Comparison of ENCODE assay signal across 8 cellular contexts in the genomic region with DNA sequence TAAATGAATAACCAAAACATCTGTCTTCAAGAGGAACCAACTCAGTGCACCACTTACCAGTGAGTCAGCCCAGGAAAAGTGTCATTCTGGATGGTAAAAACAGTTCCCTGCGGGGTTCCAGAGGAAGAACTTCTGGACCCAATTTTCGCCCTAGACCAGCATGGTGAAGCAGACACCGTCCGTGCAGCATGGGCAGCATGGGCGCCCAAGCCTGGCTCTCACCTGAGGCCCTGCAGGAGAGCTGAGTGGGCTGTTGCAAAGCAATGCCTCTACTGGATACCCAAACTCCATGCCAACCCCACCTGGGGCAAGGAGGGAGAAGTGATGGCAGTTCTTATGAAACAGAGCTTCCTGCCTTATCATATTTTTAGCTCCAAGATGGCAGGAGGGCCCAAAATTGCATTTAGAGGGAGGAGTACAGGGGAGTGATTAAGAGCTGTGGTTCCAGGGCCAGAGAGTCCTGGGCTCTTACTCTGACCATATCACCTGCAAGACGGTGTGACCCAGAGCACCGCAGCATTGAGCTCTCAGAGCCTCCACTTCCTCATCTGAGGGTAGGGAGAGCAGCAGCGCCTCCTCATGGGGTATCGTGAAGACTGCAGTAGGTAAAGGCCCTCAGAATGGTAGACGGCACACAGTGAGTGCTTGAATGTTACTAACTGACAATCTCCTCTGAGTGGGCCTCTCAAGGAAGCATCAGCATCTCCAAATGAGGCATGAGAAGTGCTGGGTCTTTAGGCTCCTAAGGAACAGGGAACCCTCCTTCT. TPM values are rescaled to one million over a fixed set of nuclear protein-coding genes. Genes with fewer than 3 reads are reported as not detected.
DNase-seq lines count a peak whose midpoint lies in the region; ATAC-seq, FAIRE-seq and TF ChIP-seq lines count a peak whose summit lies in the region.

No MANE protein-coding gene starts in this region.

- no peaks in the 10 kb centered on the region for H4K20me1 ChIP-seq in osteoblast (ENCODE audit: insufficient read depth, low read length)

- no peak overlapping the region for H3K4me2 ChIP-seq in osteoblast (ENCODE audit: insufficient read depth, low read length)

- H3K27me3 ChIP-seq in osteoblast (ENCODE audit: insufficient read depth, low read length): no peaks in the 10 kb centered on the region

- no peaks in the 10 kb centered on the region for H3K9me3 ChIP-seq in osteoblast (ENCODE audit: low read depth, low read length)

- H3K4me1 ChIP-seq in osteoblast (ENCODE audit: insufficient read depth, low read length): no peaks in the 10 kb centered on the region

- H3K27ac ChIP-seq in osteoblast (ENCODE audit: low read depth, low read length): no peak overlapping the region

- no peak for ATAC-seq in GM18511 (IDR thresholded peaks at IDR 0.05; ENCODE audit: unreplicated experiment)

- no peak for FAIRE-seq in frontal cortex (lab: Jason Lieb, UNC)
- no peak for FAIRE-seq in GM19239 (lab: Jason Lieb, UNC)

- no peak overlapping the region for H2AFZ ChIP-seq in osteoblast (ENCODE audit: low read length)

- peak; percentile 30 to 33 for DNase-seq in SHP77 (lab: John Stamatoyannopoulos, UW)
- DNase-seq in SHP77 treated with DMSO at 0.1 percent for 48 hours (lab: John Stamatoyannopoulos, UW): no peak
- DNase-seq in T-helper 9 cell: peak; percentile 32
- peak; percentile 58 for DNase-seq in dermis blood vessel endothelial cell
- no peak for DNase-seq in osteoblast (ENCODE audit: insufficient read length, low spot score, missing footprints)
- no peak for DNase-seq in frontal cortex (ENCODE audit: low spot score in 2 of 2)
- no peak for DNase-seq in GM19239 (ENCODE audit: insufficient read length, low spot score)

- H3K4me3 ChIP-seq in osteoblast (ENCODE audit: insufficient read depth, low read length): no peak overlapping the region

- H3K79me2 ChIP-seq in osteoblast (ENCODE audit: insufficient read depth, low read length): no peaks in the 10 kb centered on the region

- peaks cover 55% of the 10 kb centered on the region for H3K36me3 ChIP-seq in osteoblast (ENCODE audit: insufficient read depth, low read length)

- peak; percentile 33 for TF ChIP-seq CTCF in osteoblast (IDR thresholded peaks at IDR 0.05; ENCODE audit: extremely low read depth, low read depth, low read length)

RNA-seq across cellular contexts. Expression of gene INPP5K, which starts 16.6 kb away (rescaled TPM):
- total RNA-seq in dermis blood vessel endothelial cell: 74.7 and 88.0 TPM in 2 replicates
- 40.4 and 51.4 TPM in 2 replicates for total RNA-seq in osteoblast
- 28.5 TPM for total RNA-seq in frontal cortex

RNA-seq across cellular contexts. Expression of gene PITPNA, which starts 29.6 kb away (rescaled TPM):
- total RNA-seq in dermis blood vessel endothelial cell (18.5 and 29.6 TPM in 2 replicates), osteoblast (19.2 and 21.5 TPM in 2 replicates), frontal cortex (18.8 TPM)

RNA-seq across cellular contexts. Expression of gene MYO1C, which starts 40.5 kb away (rescaled TPM):
- 193 and 439 TPM in 2 replicates for total RNA-seq in dermis blood vessel endothelial cell
- total RNA-seq in osteoblast: 204 and 250 TPM in 2 replicates
- total RNA-seq in frontal cortex: 9.0 TPM

Comparison
In these comparisons a context has a peak if more than half of its experiments do, and no peak if none do; other contexts are left out.
1. DNase-seq: peak in SHP77 (2 of 2), T-helper 9 cell (single experiment) and dermis blood vessel endothelial cell (single experiment); none in SHP77 treated with DMSO at 0.1 percent for 48 hours (single experiment), osteoblast (single experiment), frontal cortex (0 of 2) and GM19239 (single experiment).
2. RNA of gene MYO1C, which starts 40.5 kb away (total RNA-seq): 204 to 250 TPM in osteoblast and 193 to 439 TPM in dermis blood vessel endothelial cell; 9.0 TPM in frontal cortex (single experiment); every median in the first group is over 10 times any median in the second.